ENCODE assay signal across 8 cellular contexts in the genomic region with DNA sequence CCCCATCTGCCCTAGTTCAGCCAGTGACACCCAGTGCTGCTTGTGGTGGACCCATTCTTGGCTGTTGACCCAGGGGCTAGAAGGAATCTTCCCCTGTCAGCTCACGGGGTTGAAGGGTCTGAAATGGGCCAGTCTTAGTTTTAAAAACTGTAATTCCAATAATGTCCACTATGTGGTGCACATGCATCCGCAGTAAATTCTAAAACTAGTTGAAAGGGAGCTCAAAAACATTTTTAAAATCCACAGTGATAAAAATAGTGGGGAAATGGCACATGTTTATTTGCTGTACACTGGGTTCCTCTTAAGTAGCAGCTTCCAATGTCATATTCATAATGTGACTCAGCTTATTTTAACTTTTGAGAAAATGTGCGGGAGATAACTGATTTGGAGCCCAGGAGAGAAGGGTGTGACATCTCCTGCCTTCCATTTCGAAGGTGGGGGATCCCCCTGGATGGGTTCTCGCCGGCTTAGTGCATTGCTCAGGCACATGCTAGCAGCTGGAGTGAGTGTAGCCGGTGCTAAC. TPM values are rescaled to one million over a fixed set of nuclear protein-coding genes. Genes with fewer than 3 reads are reported as not detected.
A peak's percentile ranks its signal among the peaks of the same experiment; 100 is the strongest.
DNase-seq lines count a peak whose midpoint lies in the region; ATAC-seq and TF ChIP-seq lines count a peak whose summit lies in the region.

No MANE protein-coding gene starts in this region.

- H3K4me3 ChIP-seq in WI38 (ENCODE audit: low read depth, low read length): no peak overlapping the region

- no peaks in the 10 kb centered on the region for H3K4me1 ChIP-seq in foreskin keratinocyte

- ATAC-seq in foreskin keratinocyte: peak; percentile 50
- ATAC-seq in omental fat pad (ENCODE audit: low FRiP score): peak; percentile 85
- no peak for ATAC-seq in GM21717 (IDR thresholded peaks at IDR 0.05; ENCODE audit: unreplicated experiment)
- ATAC-seq in HG02885 (IDR thresholded peaks at IDR 0.05; ENCODE audit: poor library complexity, unreplicated experiment): no peak

- DNase-seq in 8988T (peak; percentile 53), EH (ENCODE audit: low read depth) (peak; percentile 72), NAMALWA (ENCODE audit: low spot score) (peak; percentile 74), foreskin keratinocyte (peak; percentile 21 to 25), omental fat pad (ENCODE audit: low spot score) (no peak)

- peak; percentile 35 for TF ChIP-seq CTCF in WI38 (IDR thresholded peaks at IDR 0.05; ENCODE audit: low read depth, low read length)
- TF ChIP-seq CTCF in foreskin keratinocyte (conservative IDR thresholded peaks at IDR 0.05): peak; percentile 76
- TF ChIP-seq CTCF in omental fat pad (IDR thresholded peaks at IDR 0.05): peak in 2 of 3 donors; percentile 34 to 59

- no peak overlapping the region for H3K27ac ChIP-seq in foreskin keratinocyte

- no peaks in the 10 kb centered on the region for H3K27me3 ChIP-seq in foreskin keratinocyte

RNA-seq across cellular contexts. Expression of gene GRHL1, which starts 32.8 kb away (rescaled TPM):
- 0.92 and 1.2 TPM in 2 replicates for total RNA-seq in foreskin keratinocyte
- 0.35 and 0.41 TPM in 2 replicates for polyA plus RNA-seq in foreskin keratinocyte
- 10 to 100 TPM in 1 of 4 donors, 1 to 10 TPM in 2, under 1 TPM in 1; 0.95 to 15.1 (median 5.1) TPM for total RNA-seq in omental fat pad

RNA-seq across cellular contexts. Expression of gene KLF11, which starts 59.1 kb away (rescaled TPM):
- total RNA-seq in foreskin keratinocyte (4.7 and 6.0 TPM in 2 replicates), omental fat pad (10 to 100 TPM; 35.8 to 63.6 (median 37.3) TPM)
- 1.9 and 2.1 TPM in 2 replicates for polyA plus RNA-seq in foreskin keratinocyte

Comparison
In these comparisons a context has a peak if more than half of its experiments do, and no peak if none do; other contexts are left out.
1. ATAC-seq: peak in foreskin keratinocyte (single experiment) and omental fat pad (single experiment); none in GM21717 (single experiment) and HG02885 (single experiment).
2. Peak in every context shown above with its lines, with median percentiles within 50 percentile points of each other: CTCF ChIP-seq.